Comparison of ENCODE assay signal across 32 cellular contexts in the genomic region with DNA sequence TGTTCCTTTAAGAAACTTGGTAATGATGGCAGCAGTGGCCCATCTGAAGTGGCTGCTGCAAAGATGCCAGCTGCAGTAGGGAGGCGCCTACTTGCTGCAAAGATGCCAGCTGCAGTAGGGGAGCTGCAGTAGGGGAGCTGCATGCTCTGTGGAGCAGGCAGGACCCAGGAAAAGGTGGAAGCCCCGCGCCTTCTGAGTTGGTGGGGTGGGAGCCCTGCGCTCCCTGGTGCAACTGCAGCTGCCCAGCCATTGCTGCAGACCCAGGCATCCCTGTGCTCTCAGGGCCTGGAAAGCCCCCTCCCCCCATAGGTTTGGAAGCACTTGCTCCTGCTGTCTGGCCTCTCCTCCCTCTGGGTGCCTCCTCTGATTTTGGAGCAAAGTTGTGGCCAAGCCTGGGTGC.
"Had no signal": no experiment of that assay in that cellular context is flagged by ENCODE, and none has a peak within 500 bp of the region (broad histone marks: within the 10 kb centered on the region; RNA-seq: fewer than 3 reads in every experiment).

No MANE protein-coding gene starts in this region.

- H3K27me3 ChIP-seq: adrenal gland, ascending aorta, body of pancreas, brain microvascular endothelial cell, breast epithelium, cardiac muscle cell had no signal

- H3K27ac ChIP-seq: adrenal gland, ascending aorta, body of pancreas, brain microvascular endothelial cell, breast epithelium, cardiac muscle cell had no signal

- H3K36me3 ChIP-seq: adrenal gland, ascending aorta, brain microvascular endothelial cell, breast epithelium, cardiac muscle cell had no signal

- FAIRE-seq: astrocyte, bronchial epithelial cell had no signal

- H3K4me1 ChIP-seq: adrenal gland, ascending aorta, body of pancreas, breast epithelium had no signal

- H3K4me3 ChIP-seq: adrenal gland, ascending aorta, body of pancreas, breast epithelium, cardiac muscle cell had no signal

- H3K9me3 ChIP-seq: adrenal gland, ascending aorta, body of pancreas had no signal

- DNase-seq: activated effector memory CD4-positive, alpha-beta T cell treated with anti-CD3 and anti-CD28 coated beads, Interleukin-2, amount 50 U/mL, for 16 hours; activated effector memory CD4-positive, alpha-beta T cell treated with Interleukin-2 at 50 U/mL for 16 hours; activated gamma-delta T cell; activated gamma-delta T cell treated with Interleukin-2 at 50 U/mL for 16 hours; activated naive CD4-positive, alpha-beta T cell; activated naive CD4-positive, alpha-beta T cell treated with anti-CD3 and anti-CD28 coated beads for 36 hours; activated naive CD4-positive, alpha-beta T cell treated with anti-CD3 and anti-CD28 coated beads, Interleukin-2, amount 10 ng/mL, durations not matched to agents 7 days and 5 days; activated naive CD4-positive, alpha-beta T cell treated with anti-CD3 and anti-CD28 coated beads, Interleukin-2, amount 50 U/mL, for 16 hours; activated naive CD4-positive, alpha-beta T cell treated with Interleukin-2 at 50 U/mL for 16 hours; activated naive CD8-positive, alpha-beta T cell treated with anti-CD3 and anti-CD28 coated beads for 36 hours; activated naive CD8-positive, alpha-beta T cell treated with anti-CD3 and anti-CD28 coated beads, Interleukin-2, amount 10 ng/mL, durations not matched to agents 7 days and 5 days; activated naive CD8-positive, alpha-beta T cell treated with anti-CD3 and anti-CD28 coated beads, Interleukin-2, amount 50 U/mL, for 24 hours; activated T-cell treated with anti-CD3 and anti-CD28 coated beads, Interleukin-2, amount 50 U/mL, for 24 hours; activated T-cell treated with anti-CD3 and anti-CD28 coated beads, Interleukin-2, amount 50 U/mL, for 4 hours; activated T-cell treated with anti-CD3 and anti-CD28 coated beads, Interleukin-2, amount 50 U/mL, for 48 hours; activated T-cell treated with anti-CD3 and anti-CD28 coated beads, Interleukin-2, amount 50 U/mL, for 72 hours; adrenal gland; amniotic stem cell; amygdala; anterior cingulate cortex; body of pancreas; brain microvascular endothelial cell; caudate nucleus; central memory CD4-positive, alpha-beta T cell; cerebellar nuclear complex had no signal

- ATAC-seq: activated naive CD4-positive, alpha-beta T cell treated with anti-CD3 and anti-CD28 coated beads, Interleukin-2, amount 50 U/mL, for 72 hours; activated naive CD8-positive, alpha-beta T cell treated with anti-CD3 and anti-CD28 coated beads, Interleukin-2, amount 50 U/mL, for 24 hours; activated T-cell treated with anti-CD3 and anti-CD28 coated beads, Interleukin-2, amount 50 U/mL, for 4 hours; activated T-cell treated with anti-CD3 and anti-CD28 coated beads, Interleukin-2, amount 50 U/mL, for 72 hours; activated T-helper 17 cell treated with anti-CD3 and anti-CD28 coated beads, Interleukin-2, amount 50 U/mL, for 72 hours; body of pancreas had no signal
